1 cellular context compared by ENCODE assay signal in the genomic region with DNA sequence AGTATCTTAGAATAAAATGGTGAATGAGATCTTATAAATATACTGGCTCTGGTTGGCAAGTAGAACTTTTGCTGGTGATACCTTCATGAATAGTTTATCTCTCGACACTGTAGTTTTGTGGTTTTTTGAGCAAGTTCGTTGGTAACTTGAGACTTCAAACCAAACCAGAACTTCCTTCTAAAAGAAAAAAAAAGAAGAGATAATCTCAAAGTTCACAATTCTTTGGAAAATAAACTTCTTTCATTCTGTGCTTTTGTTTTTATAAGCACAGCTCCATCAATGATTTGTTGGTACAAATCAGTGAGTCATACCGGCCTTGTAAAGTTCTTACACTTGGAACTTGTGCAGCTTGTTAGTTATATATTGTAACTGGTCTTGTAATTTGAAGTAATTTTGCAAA.
A peak's percentile ranks its signal among the peaks of the same experiment; 100 is the strongest.
TF ChIP-seq lines count a peak whose summit lies in the region.

No MANE protein-coding gene starts in this region.

TF ChIP-seq in K562, 482 proteins besides CTCF, POLR2A, EP300 and RAD21 (continued from another document):
- TF ChIP-seq ZKSCAN1 (IDR thresholded peaks at IDR 0.05; ENCODE audit: low read depth, low read length) = no peak
- TF ChIP-seq, protein P1, sequence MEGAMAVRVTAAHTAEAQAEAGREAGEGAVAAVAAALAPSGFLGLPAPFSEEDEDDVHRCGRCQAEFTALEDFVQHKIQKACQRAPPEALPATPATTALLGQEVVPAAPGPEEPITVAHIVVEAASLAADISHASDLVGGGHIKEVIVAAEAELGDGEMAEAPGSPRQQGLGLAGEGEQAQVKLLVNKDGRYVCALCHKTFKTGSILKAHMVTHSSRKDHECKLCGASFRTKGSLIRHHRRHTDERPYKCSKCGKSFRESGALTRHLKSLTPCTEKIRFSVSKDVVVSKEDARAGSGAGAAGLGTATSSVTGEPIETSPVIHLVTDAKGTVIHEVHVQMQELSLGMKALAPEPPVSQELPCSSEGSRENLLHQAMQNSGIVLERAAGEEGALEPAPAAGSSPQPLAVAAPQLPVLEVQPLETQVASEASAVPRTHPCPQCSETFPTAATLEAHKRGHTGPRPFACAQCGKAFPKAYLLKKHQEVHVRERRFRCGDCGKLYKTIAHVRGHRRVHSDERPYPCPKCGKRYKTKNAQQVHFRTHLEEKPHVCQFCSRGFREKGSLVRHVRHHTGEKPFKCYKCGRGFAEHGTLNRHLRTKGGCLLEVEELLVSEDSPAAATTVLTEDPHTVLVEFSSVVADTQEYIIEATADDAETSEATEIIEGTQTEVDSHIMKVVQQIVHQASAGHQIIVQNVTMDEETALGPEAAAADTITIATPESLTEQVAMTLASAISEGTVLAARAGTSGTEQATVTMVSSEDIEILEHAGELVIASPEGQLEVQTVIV (CRISPR knock-in tag; IDR thresholded peaks at IDR 0.05; ENCODE audit: borderline replicate concordance) = no peak
- TF ChIP-seq, protein P2, sequence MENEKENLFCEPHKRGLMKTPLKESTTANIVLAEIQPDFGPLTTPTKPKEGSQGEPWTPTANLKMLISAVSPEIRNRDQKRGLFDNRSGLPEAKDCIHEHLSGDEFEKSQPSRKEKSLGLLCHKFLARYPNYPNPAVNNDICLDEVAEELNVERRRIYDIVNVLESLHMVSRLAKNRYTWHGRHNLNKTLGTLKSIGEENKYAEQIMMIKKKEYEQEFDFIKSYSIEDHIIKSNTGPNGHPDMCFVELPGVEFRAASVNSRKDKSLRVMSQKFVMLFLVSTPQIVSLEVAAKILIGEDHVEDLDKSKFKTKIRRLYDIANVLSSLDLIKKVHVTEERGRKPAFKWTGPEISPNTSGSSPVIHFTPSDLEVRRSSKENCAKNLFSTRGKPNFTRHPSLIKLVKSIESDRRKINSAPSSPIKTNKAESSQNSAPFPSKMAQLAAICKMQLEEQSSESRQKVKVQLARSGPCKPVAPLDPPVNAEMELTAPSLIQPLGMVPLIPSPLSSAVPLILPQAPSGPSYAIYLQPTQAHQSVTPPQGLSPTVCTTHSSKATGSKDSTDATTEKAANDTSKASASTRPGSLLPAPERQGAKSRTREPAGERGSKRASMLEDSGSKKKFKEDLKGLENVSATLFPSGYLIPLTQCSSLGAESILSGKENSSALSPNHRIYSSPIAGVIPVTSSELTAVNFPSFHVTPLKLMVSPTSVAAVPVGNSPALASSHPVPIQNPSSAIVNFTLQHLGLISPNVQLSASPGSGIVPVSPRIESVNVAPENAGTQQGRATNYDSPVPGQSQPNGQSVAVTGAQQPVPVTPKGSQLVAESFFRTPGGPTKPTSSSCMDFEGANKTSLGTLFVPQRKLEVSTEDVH (IDR thresholded peaks at IDR 0.05; ENCODE audit: low read depth, partially characterized antibody) = no peak
- no peak for TF ChIP-seq YY1 (IDR thresholded peaks at IDR 0.05; ENCODE audit: borderline replicate concordance in 1 of 3, control insufficient read depth in 1 of 3, extremely low read depth in 1 of 3, insufficient read depth in 3 of 3, insufficient read length in 1 of 3, insufficient replicate concordance in 2 of 3, low read depth in 1 of 3, low read length in 2 of 3)
- 0 out of 2 replicates have a peak, but pooled peaks have one; percentile 16 for TF ChIP-seq LEF1 (IDR thresholded peaks at IDR 0.05)
- TF ChIP-seq ZKSCAN3 (CRISPR knock-in tag; IDR thresholded peaks at IDR 0.05) = no peak
- TF ChIP-seq KHSRP (IDR thresholded peaks at IDR 0.05) = no peak
- no peak for TF ChIP-seq NFATC3 (IDR thresholded peaks at IDR 0.05)
- TF ChIP-seq SMARCC2 (IDR thresholded peaks at IDR 0.05; ENCODE audit: low read depth) = no peak
- no peak for TF ChIP-seq NCOA1 (IDR thresholded peaks at IDR 0.05; ENCODE audit: low read depth)
- TF ChIP-seq, protein P3, sequence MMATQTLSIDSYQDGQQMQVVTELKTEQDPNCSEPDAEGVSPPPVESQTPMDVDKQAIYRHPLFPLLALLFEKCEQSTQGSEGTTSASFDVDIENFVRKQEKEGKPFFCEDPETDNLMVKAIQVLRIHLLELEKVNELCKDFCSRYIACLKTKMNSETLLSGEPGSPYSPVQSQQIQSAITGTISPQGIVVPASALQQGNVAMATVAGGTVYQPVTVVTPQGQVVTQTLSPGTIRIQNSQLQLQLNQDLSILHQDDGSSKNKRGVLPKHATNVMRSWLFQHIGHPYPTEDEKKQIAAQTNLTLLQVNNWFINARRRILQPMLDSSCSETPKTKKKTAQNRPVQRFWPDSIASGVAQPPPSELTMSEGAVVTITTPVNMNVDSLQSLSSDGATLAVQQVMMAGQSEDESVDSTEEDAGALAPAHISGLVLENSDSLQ (IDR thresholded peaks at IDR 0.05) = no peak
- TF ChIP-seq, protein P4, sequence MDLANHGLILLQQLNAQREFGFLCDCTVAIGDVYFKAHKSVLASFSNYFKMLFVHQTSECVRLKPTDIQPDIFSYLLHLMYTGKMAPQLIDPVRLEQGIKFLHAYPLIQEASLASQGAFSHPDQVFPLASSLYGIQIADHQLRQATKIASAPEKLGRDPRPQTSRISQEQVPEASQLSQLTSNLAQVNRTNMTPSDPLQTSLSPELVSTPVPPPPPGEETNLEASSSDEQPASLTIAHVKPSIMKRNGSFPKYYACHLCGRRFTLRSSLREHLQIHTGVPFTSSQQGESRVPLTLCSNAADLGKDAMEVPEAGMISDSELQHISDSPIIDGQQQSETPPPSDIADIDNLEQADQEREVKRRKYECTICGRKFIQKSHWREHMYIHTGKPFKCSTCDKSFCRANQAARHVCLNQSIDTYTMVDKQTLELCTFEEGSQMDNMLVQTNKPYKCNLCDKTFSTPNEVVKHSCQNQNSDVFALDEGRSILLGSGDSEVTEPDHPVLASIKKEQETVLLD (IDR thresholded peaks at IDR 0.05) = no peak
- no peak for TF ChIP-seq NFXL1 (CRISPR knock-in tag; IDR thresholded peaks at IDR 0.05)
- TF ChIP-seq DPF2 (IDR thresholded peaks at IDR 0.05) = peak; percentile 29; the same call in 1 of the 2 replicates
- TF ChIP-seq ZNF561 (CRISPR knock-in tag; conservative IDR thresholded peaks at IDR 0.05) = no peak
- peak; percentile 18; the same call in 1 of the 2 replicates for TF ChIP-seq SMARCA4 (IDR thresholded peaks at IDR 0.05)
- TF ChIP-seq, protein P5, sequence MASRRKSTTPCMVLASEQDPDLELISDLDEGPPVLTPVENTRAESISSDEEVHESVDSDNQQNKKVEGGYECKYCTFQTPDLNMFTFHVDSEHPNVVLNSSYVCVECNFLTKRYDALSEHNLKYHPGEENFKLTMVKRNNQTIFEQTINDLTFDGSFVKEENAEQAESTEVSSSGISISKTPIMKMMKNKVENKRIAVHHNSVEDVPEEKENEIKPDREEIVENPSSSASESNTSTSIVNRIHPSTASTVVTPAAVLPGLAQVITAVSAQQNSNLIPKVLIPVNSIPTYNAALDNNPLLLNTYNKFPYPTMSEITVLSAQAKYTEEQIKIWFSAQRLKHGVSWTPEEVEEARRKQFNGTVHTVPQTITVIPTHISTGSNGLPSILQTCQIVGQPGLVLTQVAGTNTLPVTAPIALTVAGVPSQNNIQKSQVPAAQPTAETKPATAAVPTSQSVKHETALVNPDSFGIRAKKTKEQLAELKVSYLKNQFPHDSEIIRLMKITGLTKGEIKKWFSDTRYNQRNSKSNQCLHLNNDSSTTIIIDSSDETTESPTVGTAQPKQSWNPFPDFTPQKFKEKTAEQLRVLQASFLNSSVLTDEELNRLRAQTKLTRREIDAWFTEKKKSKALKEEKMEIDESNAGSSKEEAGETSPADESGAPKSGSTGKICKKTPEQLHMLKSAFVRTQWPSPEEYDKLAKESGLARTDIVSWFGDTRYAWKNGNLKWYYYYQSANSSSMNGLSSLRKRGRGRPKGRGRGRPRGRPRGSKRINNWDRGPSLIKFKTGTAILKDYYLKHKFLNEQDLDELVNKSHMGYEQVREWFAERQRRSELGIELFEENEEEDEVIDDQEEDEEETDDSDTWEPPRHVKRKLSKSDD (conservative IDR thresholded peaks at IDR 0.05; ENCODE audit: low read length) = no peak
- TF ChIP-seq ADNP (tag; IDR thresholded peaks at IDR 0.05) = no peak
- TF ChIP-seq NR2F6 (CRISPR knock-in tag; IDR thresholded peaks at IDR 0.05) = no peak
- TF ChIP-seq SMARCB1 (IDR thresholded peaks at IDR 0.05; ENCODE audit: insufficient read length, low read depth) = peak; percentile 80
- TF ChIP-seq GABPA (tag; conservative IDR thresholded peaks at IDR 0.05; ENCODE audit: low read depth) = peak; percentile 41
- TF ChIP-seq, protein P6, sequence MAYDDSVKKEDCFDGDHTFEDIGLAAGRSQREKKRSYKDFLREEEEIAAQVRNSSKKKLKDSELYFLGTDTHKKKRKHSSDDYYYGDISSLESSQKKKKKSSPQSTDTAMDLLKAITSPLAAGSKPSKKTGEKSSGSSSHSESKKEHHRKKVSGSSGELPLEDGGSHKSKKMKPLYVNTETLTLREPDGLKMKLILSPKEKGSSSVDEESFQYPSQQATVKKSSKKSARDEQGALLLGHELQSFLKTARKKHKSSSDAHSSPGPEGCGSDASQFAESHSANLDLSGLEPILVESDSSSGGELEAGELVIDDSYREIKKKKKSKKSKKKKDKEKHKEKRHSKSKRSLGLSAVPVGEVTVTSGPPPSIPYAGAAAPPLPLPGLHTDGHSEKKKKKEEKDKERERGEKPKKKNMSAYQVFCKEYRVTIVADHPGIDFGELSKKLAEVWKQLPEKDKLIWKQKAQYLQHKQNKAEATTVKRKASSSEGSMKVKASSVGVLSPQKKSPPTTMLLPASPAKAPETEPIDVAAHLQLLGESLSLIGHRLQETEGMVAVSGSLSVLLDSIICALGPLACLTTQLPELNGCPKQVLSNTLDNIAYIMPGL (CRISPR knock-in tag; IDR thresholded peaks at IDR 0.05) = no peak
- TF ChIP-seq, protein P7, sequence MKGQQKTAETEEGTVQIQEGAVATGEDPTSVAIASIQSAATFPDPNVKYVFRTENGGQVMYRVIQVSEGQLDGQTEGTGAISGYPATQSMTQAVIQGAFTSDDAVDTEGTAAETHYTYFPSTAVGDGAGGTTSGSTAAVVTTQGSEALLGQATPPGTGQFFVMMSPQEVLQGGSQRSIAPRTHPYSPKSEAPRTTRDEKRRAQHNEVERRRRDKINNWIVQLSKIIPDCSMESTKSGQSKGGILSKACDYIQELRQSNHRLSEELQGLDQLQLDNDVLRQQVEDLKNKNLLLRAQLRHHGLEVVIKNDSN (CRISPR knock-in tag; IDR thresholded peaks at IDR 0.05) = no peak
- TF ChIP-seq, protein P8, sequence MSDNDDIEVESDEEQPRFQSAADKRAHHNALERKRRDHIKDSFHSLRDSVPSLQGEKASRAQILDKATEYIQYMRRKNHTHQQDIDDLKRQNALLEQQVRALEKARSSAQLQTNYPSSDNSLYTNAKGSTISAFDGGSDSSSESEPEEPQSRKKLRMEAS (CRISPR knock-in tag; IDR thresholded peaks at IDR 0.05) = no peak
- no peak for TF ChIP-seq CHD2 (IDR thresholded peaks at IDR 0.05; ENCODE audit: low read depth, low read length)
- TF ChIP-seq ZSCAN29 (IDR thresholded peaks at IDR 0.05) = no peak
- TF ChIP-seq, protein P9, sequence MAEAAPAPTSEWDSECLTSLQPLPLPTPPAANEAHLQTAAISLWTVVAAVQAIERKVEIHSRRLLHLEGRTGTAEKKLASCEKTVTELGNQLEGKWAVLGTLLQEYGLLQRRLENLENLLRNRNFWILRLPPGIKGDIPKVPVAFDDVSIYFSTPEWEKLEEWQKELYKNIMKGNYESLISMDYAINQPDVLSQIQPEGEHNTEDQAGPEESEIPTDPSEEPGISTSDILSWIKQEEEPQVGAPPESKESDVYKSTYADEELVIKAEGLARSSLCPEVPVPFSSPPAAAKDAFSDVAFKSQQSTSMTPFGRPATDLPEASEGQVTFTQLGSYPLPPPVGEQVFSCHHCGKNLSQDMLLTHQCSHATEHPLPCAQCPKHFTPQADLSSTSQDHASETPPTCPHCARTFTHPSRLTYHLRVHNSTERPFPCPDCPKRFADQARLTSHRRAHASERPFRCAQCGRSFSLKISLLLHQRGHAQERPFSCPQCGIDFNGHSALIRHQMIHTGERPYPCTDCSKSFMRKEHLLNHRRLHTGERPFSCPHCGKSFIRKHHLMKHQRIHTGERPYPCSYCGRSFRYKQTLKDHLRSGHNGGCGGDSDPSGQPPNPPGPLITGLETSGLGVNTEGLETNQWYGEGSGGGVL (CRISPR knock-in tag; IDR thresholded peaks at IDR 0.05) = no peak
- no peak for TF ChIP-seq ZNF764 (CRISPR knock-in tag; IDR thresholded peaks at IDR 0.05; ENCODE audit: low read depth)
- no peak for TF ChIP-seq MCM5 (IDR thresholded peaks at IDR 0.05; ENCODE audit: low read depth)
- TF ChIP-seq, protein P10, sequence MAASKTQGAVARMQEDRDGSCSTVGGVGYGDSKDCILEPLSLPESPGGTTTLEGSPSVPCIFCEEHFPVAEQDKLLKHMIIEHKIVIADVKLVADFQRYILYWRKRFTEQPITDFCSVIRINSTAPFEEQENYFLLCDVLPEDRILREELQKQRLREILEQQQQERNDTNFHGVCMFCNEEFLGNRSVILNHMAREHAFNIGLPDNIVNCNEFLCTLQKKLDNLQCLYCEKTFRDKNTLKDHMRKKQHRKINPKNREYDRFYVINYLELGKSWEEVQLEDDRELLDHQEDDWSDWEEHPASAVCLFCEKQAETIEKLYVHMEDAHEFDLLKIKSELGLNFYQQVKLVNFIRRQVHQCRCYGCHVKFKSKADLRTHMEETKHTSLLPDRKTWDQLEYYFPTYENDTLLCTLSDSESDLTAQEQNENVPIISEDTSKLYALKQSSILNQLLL (CRISPR knock-in tag; IDR thresholded peaks at IDR 0.05; ENCODE audit: borderline replicate concordance) = no peak
- no peak for TF ChIP-seq KLF1 (tag; IDR thresholded peaks at IDR 0.05)
- peak; percentile 36; the same call in 1 of the 2 replicates for TF ChIP-seq ESRRA (IDR thresholded peaks at IDR 0.05; ENCODE audit: borderline replicate concordance, low read depth)
- TF ChIP-seq SREBF2 (CRISPR knock-in tag; IDR thresholded peaks at IDR 0.05) = no peak
- TF ChIP-seq MCM2 (IDR thresholded peaks at IDR 0.05; ENCODE audit: low read depth) = no peak
- no peak for TF ChIP-seq ZNF212 (CRISPR knock-in tag; IDR thresholded peaks at IDR 0.05)
- TF ChIP-seq KLF13 (tag; IDR thresholded peaks at IDR 0.05; ENCODE audit: borderline replicate concordance, low read depth) = no peak
- TF ChIP-seq BRCA1 (IDR thresholded peaks at IDR 0.05) = no peak
- TF ChIP-seq BRCA1 (CRISPR knock-in tag; IDR thresholded peaks at IDR 0.05) = no peak
- no peak for TF ChIP-seq ZNF766 (CRISPR knock-in tag; conservative IDR thresholded peaks at IDR 0.05)
- TF ChIP-seq ZNF586 (CRISPR knock-in tag; conservative IDR thresholded peaks at IDR 0.05) = no peak
